ENCODE assay signal across 20 cellular contexts in the genomic region with DNA sequence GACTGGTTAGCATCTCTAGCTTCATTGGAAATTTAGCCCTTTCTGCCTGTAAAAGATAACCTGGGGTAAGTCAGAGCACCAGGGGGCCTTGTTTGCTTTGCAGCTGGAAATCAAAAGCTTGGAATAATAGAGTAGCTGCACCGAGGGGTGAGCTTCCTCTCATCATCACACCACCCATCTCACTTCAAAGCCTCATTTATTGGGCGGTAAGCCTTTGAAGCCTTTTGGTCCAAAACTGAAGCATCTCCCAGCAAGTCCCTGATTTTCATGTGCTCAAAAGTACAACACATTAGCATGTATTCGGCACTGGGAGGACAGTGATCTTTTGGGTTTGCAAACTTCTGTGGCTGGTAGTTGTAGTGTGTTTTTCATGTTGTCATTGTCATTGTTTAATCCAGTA.
"Had no signal": no experiment of that assay in that cellular context is flagged by ENCODE, and none has a peak within 500 bp of the region (broad histone marks: within the 10 kb centered on the region; RNA-seq: fewer than 3 reads in every experiment).

No MANE protein-coding gene starts in this region.

- H3K4me3 Mint-ChIP-seq: T-cell had no signal

- H3K4me1 ChIP-seq: SJSA1 had no signal

- H3K36me3 ChIP-seq: MG63, SJSA1 had no signal

- H3K27me3 Mint-ChIP-seq: T-cell had no signal

- H3K27me3 ChIP-seq: MG63, SJSA1 had no signal

- H3K4me3 ChIP-seq: MG63, SJSA1, SK-N-MC had no signal

- H3K27ac Mint-ChIP-seq: T-cell had no signal

- H3K27ac ChIP-seq: HL-60, SJSA1, SK-N-MC had no signal

- DNase-seq: KBM-7, MG63, NCI-H1092, NCI-H1105 treated with DMSO at 0.1 percent for 48 hours, NCI-H1417 treated with DMSO at 0.1 percent for 48 hours, NCI-H1694, NCI-H187 treated with DMSO at 0.1 percent for 48 hours, NCI-H2029 treated with DMSO at 0.1 percent for 48 hours, NCI-H2171, NCI-H226, NCI-H524, NCI-H526 treated with DMSO at 0.1 percent for 48 hours, NCI-H774, Right ventricle myocardium superior, RPMI8226, SIG-M5, T-cell had no signal

- H3K9me3 ChIP-seq: MG63, SJSA1 had no signal
